In genomic region chr6:90269334-90269733, GRCh38 we compare ENCODE assay signal across 17 cellular contexts. TPM values are rescaled to one million over a fixed set of nuclear protein-coding genes. Genes with fewer than 3 reads are reported as not detected.
DNase-seq lines count a peak whose midpoint lies in the region; ATAC-seq and TF ChIP-seq lines count a peak whose summit lies in the region.
"Had no signal": no experiment of that assay in that cellular context is flagged by ENCODE, and none has a peak within 500 bp of the region (broad histone marks: within the 10 kb centered on the region; RNA-seq: fewer than 3 reads in every experiment).

No MANE protein-coding gene starts in this region.

- no peaks in the 10 kb centered on the region for H3K9me3 Mint-ChIP-seq in activated naive CD4-positive, alpha-beta T cell treated with anti-CD3 and anti-CD28 coated beads for 36 hours
- H3K9me3 Mint-ChIP-seq in activated CD8-positive, alpha-beta T cell treated with anti-CD3 and anti-CD28 coated beads for 36 hours = peaks cover 11% of the 10 kb centered on the region
- peaks cover 0 to 9% (median 0%) of the 10 kb centered on the region in 11 donors for H3K9me3 Mint-ChIP-seq in naive thymus-derived CD4-positive, alpha-beta T cell
- H3K9me3 Mint-ChIP-seq: HFFc6 had no signal

- peak overlapping the region; percentile 48 for H3K4me3 Mint-ChIP-seq in activated naive CD4-positive, alpha-beta T cell treated with anti-CD3 and anti-CD28 coated beads for 36 hours
- H3K4me3 Mint-ChIP-seq in activated CD8-positive, alpha-beta T cell treated with anti-CD3 and anti-CD28 coated beads for 36 hours = peak overlapping the region; percentile 36
- peak overlapping the region in 7 of 10 donors; percentile 44 to 82 (median 63) for H3K4me3 Mint-ChIP-seq in naive thymus-derived CD4-positive, alpha-beta T cell
- H3K4me3 Mint-ChIP-seq: HFFc6 had no signal

- H3K4me3 ChIP-seq in Jurkat, Clone E6-1 (ENCODE audit: low read length) = no peak overlapping the region
- no peak overlapping the region for H3K4me3 ChIP-seq in naive thymus-derived CD4-positive, alpha-beta T cell (ENCODE audit: low read length)
- no peak overlapping the region for H3K4me3 ChIP-seq in adrenal gland
- H3K4me3 ChIP-seq: K562, MG63 had no signal

- peaks cover 11 to 89% of the 10 kb centered on the region in 2 donors for H3K4me1 ChIP-seq in naive thymus-derived CD4-positive, alpha-beta T cell (ENCODE audit: control insufficient read depth in 2 of 2, insufficient read depth in 2 of 2, low read length in 2 of 2)
- no peaks in the 10 kb centered on the region for H3K4me1 ChIP-seq in adrenal gland (replicated peaks in 1 of 2)
- H3K4me1 ChIP-seq: BE2C had no signal

- no peak for DNase-seq in activated naive CD4-positive, alpha-beta T cell treated with anti-CD3 and anti-CD28 coated beads for 36 hours
- no peak for DNase-seq in activated naive CD4-positive, alpha-beta T cell treated with anti-CD3 and anti-CD28 coated beads, Interleukin-2, amount 50 U/mL, for 16 hours
- peak; percentile 54 for DNase-seq in Jurkat, Clone E6-1 (ENCODE audit: low read depth, low spot score)
- no peak for DNase-seq in activated CD8-positive, alpha-beta T cell treated with anti-CD3 and anti-CD28 coated beads for 36 hours
- DNase-seq in naive thymus-derived CD4-positive, alpha-beta T cell = no peak
- DNase-seq in A172 (ENCODE audit: low spot score) (no peak), middle frontal gyrus (ENCODE audit: extremely low spot score, low spot score) (no peak), adrenal gland (no peak)
- DNase-seq: BE2C, HFFc6, MG63, NCI-H1105, NCI-H1694 treated with DMSO at 0.1 percent for 48 hours, NCI-H345, NCI-H69, PC-3 had no signal

- POLR2A ChIA-PET in activated CD8-positive, alpha-beta T cell treated with anti-CD3 and anti-CD28 coated beads for 36 hours (lab: Charles Lee) = interaction anchor here (0.9 to 4.6 kb wide), 7 partner anchors 16 to 191 kb away, joined by 3 to 29 read pairs (median 4); no protein-coding TSS in a partner anchor
- POLR2A ChIA-PET in naive thymus-derived CD4-positive, alpha-beta T cell (lab: Charles Lee) = interaction anchor here (0.6 to 13.7 kb wide), 10 partner anchors 8 to 317 kb away, joined by 3 to 179 read pairs (median 3); partner anchors contain the start of gene BACH2

- H3K36me3 Mint-ChIP-seq in activated naive CD4-positive, alpha-beta T cell treated with anti-CD3 and anti-CD28 coated beads for 36 hours (ENCODE audit: low read depth) = peaks cover 47% of the 10 kb centered on the region
- H3K36me3 Mint-ChIP-seq in activated CD8-positive, alpha-beta T cell treated with anti-CD3 and anti-CD28 coated beads for 36 hours (ENCODE audit: low read depth) = peaks cover 73% of the 10 kb centered on the region
- H3K36me3 Mint-ChIP-seq in naive thymus-derived CD4-positive, alpha-beta T cell = peaks cover 11 to 39% (median 23%) of the 10 kb centered on the region in 5 donors

- H3K27me3 ChIP-seq in naive thymus-derived CD4-positive, alpha-beta T cell (ENCODE audit: control insufficient read depth in 2 of 2, insufficient read depth in 2 of 2, low read length in 2 of 2) = no peaks in the 10 kb centered on the region
- H3K27me3 ChIP-seq in adrenal gland = no peaks in the 10 kb centered on the region

- TF ChIP-seq POLR2A in adrenal gland (IDR thresholded peaks at IDR 0.05) = no peak

- 86 to 92% (median 89%) methylated on average over 1 of the region's 1 CpG for WGBS in adrenal gland, 4 donors

- no peaks in the 10 kb centered on the region for H3K9me3 ChIP-seq in naive thymus-derived CD4-positive, alpha-beta T cell (ENCODE audit: control insufficient read depth in 2 of 3, low read length in 3 of 3)
- H3K9me3 ChIP-seq in adrenal gland (replicated peaks in 1 of 3) = no peaks in the 10 kb centered on the region
- H3K9me3 ChIP-seq: BE2C, MG63 had no signal

- H3K27me3 Mint-ChIP-seq in activated naive CD4-positive, alpha-beta T cell treated with anti-CD3 and anti-CD28 coated beads for 36 hours (ENCODE audit: low read depth) = no peaks in the 10 kb centered on the region
- no peaks in the 10 kb centered on the region for H3K27me3 Mint-ChIP-seq in activated CD8-positive, alpha-beta T cell treated with anti-CD3 and anti-CD28 coated beads for 36 hours
- H3K27me3 Mint-ChIP-seq in naive thymus-derived CD4-positive, alpha-beta T cell = no peaks in the 10 kb centered on the region

- CTCF ChIA-PET in activated naive CD4-positive, alpha-beta T cell treated with anti-CD3 and anti-CD28 coated beads for 36 hours (lab: Charles Lee) = interaction anchor here (0.8 to 1.5 kb wide), 5 partner anchors 12 to 210 kb away, joined by 3 to 5 read pairs (median 3); no protein-coding TSS in a partner anchor
- CTCF ChIA-PET in activated CD8-positive, alpha-beta T cell treated with anti-CD3 and anti-CD28 coated beads for 36 hours (lab: Charles Lee) = interaction anchor here (0.9 to 1.6 kb wide), 6 partner anchors 13 to 210 kb away, joined by 3 read pairs; no protein-coding TSS in a partner anchor
- CTCF ChIA-PET in naive thymus-derived CD4-positive, alpha-beta T cell (lab: Charles Lee) = interaction anchor here (1.0 to 1.3 kb wide), 2 partner anchors 15 to 20 kb away, joined by 3 to 5 read pairs; no protein-coding TSS in a partner anchor

- intact Hi-C loops in activated naive CD4-positive, alpha-beta T cell treated with anti-CD3 and anti-CD28 coated beads for 36 hours (cut with micrococcal nuclease) = no loop called here
- intact Hi-C loops in activated CD8-positive, alpha-beta T cell treated with anti-CD3 and anti-CD28 coated beads for 36 hours (cut with micrococcal nuclease) = no loop called here
- intact Hi-C loops in naive thymus-derived CD4-positive, alpha-beta T cell (cut with micrococcal nuclease) = loop anchor here in 1 of 2 donors (1.0 kb wide), 1 partner anchor 12 kb away; no protein-coding TSS in a partner anchor
- intact Hi-C loops in adrenal gland (cut with DNase I) = no loop called here

- no peak for ATAC-seq in activated CD8-positive, alpha-beta T cell treated with anti-CD3 and anti-CD28 coated beads for 36 hours
- ATAC-seq in naive thymus-derived CD4-positive, alpha-beta T cell = no peak
- ATAC-seq: K562, PC-3 had no signal

- H3K27ac Mint-ChIP-seq in activated naive CD4-positive, alpha-beta T cell treated with anti-CD3 and anti-CD28 coated beads for 36 hours = peak overlapping the region; percentile 89
- peak overlapping the region; percentile 89 for H3K27ac Mint-ChIP-seq in activated CD8-positive, alpha-beta T cell treated with anti-CD3 and anti-CD28 coated beads for 36 hours
- peak overlapping the region; percentile 57 to 96 (median 92) for H3K27ac Mint-ChIP-seq in naive thymus-derived CD4-positive, alpha-beta T cell
- H3K27ac Mint-ChIP-seq: HFFc6 had no signal

- TF ChIP-seq CTCF in activated CD8-positive, alpha-beta T cell treated with anti-CD3 and anti-CD28 coated beads for 36 hours (IDR thresholded peaks at IDR 0.05) = no peak
- no peak for TF ChIP-seq CTCF in adrenal gland (IDR thresholded peaks at IDR 0.05)

- H3K36me3 ChIP-seq in naive thymus-derived CD4-positive, alpha-beta T cell (ENCODE audit: control insufficient read depth in 2 of 3, insufficient read depth in 3 of 3, low read length in 3 of 3) = no peaks in the 10 kb centered on the region
- no peaks in the 10 kb centered on the region for H3K36me3 ChIP-seq in adrenal gland (replicated peaks in 1 of 2)
- H3K36me3 ChIP-seq: BE2C, MG63 had no signal

- peaks cover 91% of the 10 kb centered on the region for H3K4me1 Mint-ChIP-seq in activated naive CD4-positive, alpha-beta T cell treated with anti-CD3 and anti-CD28 coated beads for 36 hours (ENCODE audit: low read depth)
- peaks cover 89% of the 10 kb centered on the region for H3K4me1 Mint-ChIP-seq in activated CD8-positive, alpha-beta T cell treated with anti-CD3 and anti-CD28 coated beads for 36 hours (ENCODE audit: low read depth)
- H3K4me1 Mint-ChIP-seq in naive thymus-derived CD4-positive, alpha-beta T cell = peaks cover 57 to 99% (median 94%) of the 10 kb centered on the region in 7 donors

- H3K27ac ChIP-seq in naive thymus-derived CD4-positive, alpha-beta T cell (ENCODE audit: low read depth, low read length) = peak overlapping the region; percentile 99
- no peak overlapping the region for H3K27ac ChIP-seq in adrenal gland

RNA-seq across cellular contexts. Expression of gene BACH2, which starts 27.3 kb away (rescaled TPM):
- total RNA-seq in activated naive CD4-positive, alpha-beta T cell treated with anti-CD3 and anti-CD28 coated beads for 36 hours = 10 to 100 TPM; 75.1 to 77.9 TPM
- 2.4 TPM for polyA plus RNA-seq in Jurkat, Clone E6-1 (2012; ENCODE audit: insufficient read depth, insufficient read length)
- total RNA-seq in activated CD8-positive, alpha-beta T cell treated with anti-CD3 and anti-CD28 coated beads for 36 hours = 10 to 100 TPM; 60.7 to 66.9 TPM
- 100 to 1,000 TPM in 4 of 5 experiments, 10 to 100 TPM in 1; 33.0 to 193 (median 133) TPM for total RNA-seq in naive thymus-derived CD4-positive, alpha-beta T cell
- polyA plus RNA-seq in naive thymus-derived CD4-positive, alpha-beta T cell = 10 to 100 TPM; 24.8 to 26.5 TPM
- total RNA-seq in A172 (2014; rRNA removed; shearing (Covaris generic)) = 0.03 and 0.65 TPM in 2 replicates
- total RNA-seq in adrenal gland = 1 to 10 TPM in 5 of 8 donors, under 1 TPM in 3; 0.17 to 2.9 (median 1.3) TPM
- polyA plus RNA-seq in adrenal gland = under 1 TPM; 0.08 to 0.13 (median 0.09) TPM
- total RNA-seq: HFFc6 had no signal

Comparison
In these comparisons a context has a peak if more than half of its experiments do, and no peak if none do; other contexts are left out.
1. RNA of gene BACH2, which starts 27.3 kb away (total RNA-seq): 33.0 to 193 TPM in naive thymus-derived CD4-positive, alpha-beta T cell, 75.1 to 77.9 TPM in activated naive CD4-positive, alpha-beta T cell treated with anti-CD3 and anti-CD28 coated beads for 36 hours and 60.7 to 66.9 TPM in activated CD8-positive, alpha-beta T cell treated with anti-CD3 and anti-CD28 coated beads for 36 hours; 0.17 to 2.9 TPM in adrenal gland and 0.03 to 0.65 TPM in A172; every median in the first group is over 4 times any median in the second.
2. Peak in every context shown above with its lines, with median percentiles within 50 percentile points of each other: H3K27ac Mint-ChIP-seq and H3K4me3 Mint-ChIP-seq.